In genomic region chr7:4694653-4695335, GRCh38 we compare ENCODE assay signal across 13 cellular contexts. TPM values are rescaled to one million over a fixed set of nuclear protein-coding genes. Genes with fewer than 3 reads are reported as not detected.
DNase-seq lines count a peak whose midpoint lies in the region; ATAC-seq, FAIRE-seq and TF ChIP-seq lines count a peak whose summit lies in the region.
"Had no signal": no experiment of that assay in that cellular context is flagged by ENCODE, and none has a peak within 500 bp of the region (broad histone marks: within the 10 kb centered on the region; RNA-seq: fewer than 3 reads in every experiment).

No MANE protein-coding gene starts in this region.

- no peak overlapping the region for H2BK12ac ChIP-seq in trophoblast cell (ENCODE audit: low read length)

- H4K20me1 ChIP-seq in MM.1S (ENCODE audit: insufficient read depth, low read length), result no peaks in the 10 kb centered on the region; the same call in 1 of the 2 replicates

- H3K4me1 ChIP-seq in trophoblast cell (ENCODE audit: control insufficient read depth in 1 of 2, insufficient read depth in 2 of 2, low read length in 2 of 2) (peaks cover 0 to 2% of the 10 kb centered on the region in 2 experiments), MM.1S (ENCODE audit: low read length) (no peaks in the 10 kb centered on the region)

- H3K9ac ChIP-seq in SK-N-MC (ENCODE audit: insufficient read length) (no peak overlapping the region), trophoblast cell (ENCODE audit: low read length) (no peak overlapping the region), MM.1S (ENCODE audit: low read length) (no peak overlapping the region)

- H3K27me3 ChIP-seq in trophoblast cell (ENCODE audit: insufficient read depth, low read length) (no peaks in the 10 kb centered on the region), MM.1S (replicated peaks; ENCODE audit: insufficient read depth, low read length) (no peaks in the 10 kb centered on the region)

- peak overlapping the region; percentile 30 for H3K4ac ChIP-seq in trophoblast cell (ENCODE audit: low read depth, low read length)

- H2AK5ac ChIP-seq in trophoblast cell (ENCODE audit: low read length), result no peak overlapping the region

- H3K23ac ChIP-seq in trophoblast cell (ENCODE audit: low read length), result no peak overlapping the region

- H3K9me2 ChIP-seq in MM.1S (replicated peaks; ENCODE audit: insufficient read depth, low read length), result no peaks in the 10 kb centered on the region

- H3K14ac ChIP-seq in trophoblast cell (ENCODE audit: low read length), result no peak overlapping the region

- H2AFZ ChIP-seq in trophoblast cell (ENCODE audit: insufficient read depth, low read length, poor library complexity) (no peak overlapping the region), MM.1S (ENCODE audit: low read length) (no peak overlapping the region)

- H3K9me3 ChIP-seq in SK-N-MC (ENCODE audit: low read depth, low read length) (no peaks in the 10 kb centered on the region), trophoblast cell (ENCODE audit: insufficient read depth, low read depth, low read length) (no peaks in the 10 kb centered on the region), MM.1S (replicated peaks; ENCODE audit: insufficient read depth, low read length) (no peaks in the 10 kb centered on the region)

- H3F3A ChIP-seq in MM.1S (ENCODE audit: insufficient read depth, low read length), result no peaks in the 10 kb centered on the region

- H3K36me3 ChIP-seq in SK-N-MC (ENCODE audit: insufficient read depth, low read length) (peaks cover 11% of the 10 kb centered on the region), trophoblast cell (ENCODE audit: control insufficient read depth in 1 of 2, insufficient read depth in 2 of 2, low read length in 2 of 2) (no peaks in the 10 kb centered on the region), MM.1S (replicated peaks; ENCODE audit: insufficient read depth, low read length) (no peaks in the 10 kb centered on the region)

- no peaks in the 10 kb centered on the region for H3K79me1 ChIP-seq in trophoblast cell (ENCODE audit: low read length)

- H3K18ac ChIP-seq in trophoblast cell (ENCODE audit: low read length), result no peak overlapping the region

- no peak for ATAC-seq in GM18868 (IDR thresholded peaks at IDR 0.05; ENCODE audit: unreplicated experiment)

- H3K79me2 ChIP-seq in trophoblast cell (ENCODE audit: control insufficient read depth, insufficient read depth, low read length, poor library complexity) (no peaks in the 10 kb centered on the region), MM.1S (ENCODE audit: low read length) (peaks cover 96% of the 10 kb centered on the region)

- no peak overlapping the region for H2BK5ac ChIP-seq in trophoblast cell (ENCODE audit: low read depth, low read length, poor library complexity)

- no peak for FAIRE-seq in GM12892 (lab: Jason Lieb, UNC)
- FAIRE-seq: H1 had no signal

- DNase-seq in AG08395 (ENCODE audit: low spot score), result peak; percentile 86
- DNase-seq in SK-N-MC (ENCODE audit: low read depth, low spot score), result no peak
- DNase-seq in foreskin fibroblast, result peak; percentile 67 to 71
- no peak for DNase-seq in trophoblast cell
- no peak for DNase-seq in GM12892 (ENCODE audit: insufficient read length)
- DNase-seq in hepatic stellate cell (ENCODE audit: low spot score), result no peak
- DNase-seq in MM.1S, result no peak
- DNase-seq: cortex of kidney, islet precursor cell, NCI-H1930, SHP77 had no signal

- H3K4me3 ChIP-seq in SK-N-MC (no peak overlapping the region), foreskin fibroblast (ENCODE audit: low read depth in 1 of 2, low read length in 2 of 2) (no peak overlapping the region), trophoblast cell (ENCODE audit: low read depth, low read length) (no peak overlapping the region), MM.1S (ENCODE audit: low read length) (no peak overlapping the region)

- H4K91ac ChIP-seq in trophoblast cell (ENCODE audit: low read depth, low read length), result no peak overlapping the region

- H4K12ac ChIP-seq in trophoblast cell (ENCODE audit: low read depth, low read length), result no peak overlapping the region

- H3K4me2 ChIP-seq in trophoblast cell (ENCODE audit: low read length), result no peak overlapping the region
- no peak overlapping the region for H3K4me2 ChIP-seq in MM.1S (ENCODE audit: low read depth, low read length)

- H3K27ac ChIP-seq in SK-N-MC (0 out of 2 replicates have a peak overlapping the region, but pooled peaks have one; percentile 81), trophoblast cell (ENCODE audit: low read depth, low read length) (no peak overlapping the region), MM.1S (ENCODE audit: low read length) (no peak overlapping the region)

- H4K8ac ChIP-seq in trophoblast cell (ENCODE audit: low read depth, low read length), result no peak overlapping the region

- WGBS in trophoblast cell (ENCODE audit: extremely low coverage, insufficient coverage, insufficient read length), result no CpG with 5 or more reads among the region's 15 CpGs

- TF ChIP-seq CTCF in foreskin fibroblast (IDR thresholded peaks at IDR 0.05; ENCODE audit: low read depth, low read length) (no peak), MM.1S (IDR thresholded peaks at IDR 0.05; ENCODE audit: low read length) (no peak)

- TF ChIP-seq POLR2A in GM12892 (IDR thresholded peaks at IDR 0.05; ENCODE audit: low read depth, low read length), result no peak

- no peak overlapping the region for H2BK120ac ChIP-seq in trophoblast cell (ENCODE audit: insufficient read depth, low read length, poor library complexity)

RNA-seq across cellular contexts. Expression of gene FOXK1, which starts 12.7 kb away (rescaled TPM):
- polyA plus RNA-seq in trophoblast cell (2013), result 6.5 and 6.6 TPM in 2 replicates
- polyA plus RNA-seq in GM12892 (2012; ENCODE audit: missing spikeins), result 7.0 TPM

Comparison
In these comparisons a context has a peak if more than half of its experiments do, and no peak if none do; other contexts are left out.
1. DNase-seq: peak in AG08395 (single experiment) and foreskin fibroblast (2 of 2); none in SK-N-MC (single experiment), trophoblast cell (0 of 2), GM12892 (single experiment), hepatic stellate cell (single experiment) and MM.1S (single experiment).